21 cellular contexts compared by ENCODE assay signal in the genomic region with DNA sequence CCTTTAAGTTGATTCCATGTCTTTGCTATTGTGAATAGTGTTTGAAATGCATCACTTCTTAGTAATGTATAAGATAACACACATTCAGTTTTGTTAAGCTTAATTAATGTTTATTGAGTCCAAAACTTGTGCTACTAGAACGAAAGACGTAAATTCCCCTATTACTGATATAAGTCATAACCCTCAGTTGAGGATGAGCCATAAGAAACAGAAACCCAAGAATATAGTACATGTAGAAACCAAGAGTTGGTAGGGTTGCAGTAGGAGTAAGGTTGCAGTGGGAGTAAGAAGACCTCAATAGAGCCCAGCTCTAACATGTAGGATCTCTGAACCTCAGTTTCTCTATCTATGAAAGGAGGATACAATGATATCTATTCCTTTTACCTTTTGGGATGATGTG. TPM values are rescaled to one million over a fixed set of nuclear protein-coding genes. Genes with fewer than 3 reads are reported as not detected.
DNase-seq lines count a peak whose midpoint lies in the region; ATAC-seq, FAIRE-seq and TF ChIP-seq lines count a peak whose summit lies in the region.
"Had no signal": no experiment of that assay in that cellular context is flagged by ENCODE, and none has a peak within 500 bp of the region (broad histone marks: within the 10 kb centered on the region; RNA-seq: fewer than 3 reads in every experiment).

No MANE protein-coding gene starts in this region.

- TF ChIP-seq CTCF in GM12865 (IDR thresholded peaks at IDR 0.05; ENCODE audit: insufficient read depth, low read depth, low read length, missing control alignments) (no peak), D721Med (IDR thresholded peaks at IDR 0.05; ENCODE audit: insufficient read depth, missing control alignments) (no peak)

- ATAC-seq in GM18868 (IDR thresholded peaks at IDR 0.05; ENCODE audit: unreplicated experiment) (peak; percentile 84), HG02642 (IDR thresholded peaks at IDR 0.05; ENCODE audit: poor library complexity, unreplicated experiment) (peak; percentile 77), HG03159 (IDR thresholded peaks at IDR 0.05; ENCODE audit: unreplicated experiment) (peak; percentile 54)
- ATAC-seq: natural killer cell, pancreas, upper lobe of right lung had no signal

- no peak for FAIRE-seq in D721Med (lab: Jason Lieb, UNC)
- FAIRE-seq: frontal cortex, pancreas had no signal

- H3K4me3 ChIP-seq in GM12865 (ENCODE audit: low read depth, low read length), result no peak overlapping the region
- H3K4me3 ChIP-seq: MG63, pancreas, sigmoid colon, upper lobe of right lung had no signal

- peak; percentile 26 for DNase-seq in GM12865 (ENCODE audit: low read depth)
- DNase-seq in T-helper 1 cell, result no peak
- DNase-seq in NCI-H1105 treated with DMSO at 0.1 percent for 48 hours (lab: John Stamatoyannopoulos, UW), result no peak
- no peak for DNase-seq in D721Med (ENCODE audit: insufficient read length, low spot score)
- no peak for DNase-seq in mucosa of gallbladder (ENCODE audit: low spot score)
- DNase-seq: amniotic stem cell; DMS153; erythroblast; mesenchymal stem cell; MG63; natural killer cell; NCI-H345; NK-92 treated with Interleukin-12 subunit alpha and Interleukin-12 subunit beta, amount 100 ng/mL, for 24 hours; pancreas; sigmoid colon; SW 1271; upper lobe of right lung had no signal

RNA-seq across cellular contexts. Expression of a gene that starts 19.3 kb away (rescaled TPM):
- total RNA-seq in mucosa of gallbladder, result 176 TPM
